Comparison of ENCODE assay signal across 14 cellular contexts in genomic region chr11:62269654-62270278, GRCh38. TPM values are rescaled to one million over a fixed set of nuclear protein-coding genes. Genes with fewer than 3 reads are reported as not detected.
DNase-seq lines count a peak whose midpoint lies in the region; ATAC-seq and TF ChIP-seq lines count a peak whose summit lies in the region.
"Had no signal": no experiment of that assay in that cellular context is flagged by ENCODE, and none has a peak within 500 bp of the region (broad histone marks: within the 10 kb centered on the region; RNA-seq: fewer than 3 reads in every experiment).

Gene SCGB2A2, plus strand, starts transcription at chr11:62270158. Its CDS starts 59 bp downstream, at chr11:62270217.

- DNase-seq in left ventricle myocardium inferior (no peak), heart left ventricle (no peak), PC-3 (peak; percentile 73), fibroblast of the aortic adventitia (ENCODE audit: low read depth) (no peak), ureter (ENCODE audit: low spot score) (peak; percentile 45), HPDE6-E6E7 (ENCODE audit: extremely low spot score) (no peak)
- DNase-seq: activated naive CD8-positive, alpha-beta T cell treated with anti-CD3 and anti-CD28 coated beads for 36 hours; effector memory CD4-positive, alpha-beta T cell; NCI-H510A treated with DMSO at 0.1 percent for 48 hours; stimulated activated CD4-positive, alpha-beta T cell treated with anti-CD3 and anti-CD28 coated beads, Interleukin-12 subunit alpha, Interleukin-12 subunit beta, amount 100 ng/mL, for 4 hours had no signal

- no TSS peak for BruUV-seq in PC-3 (replicated peaks; lab: Mats Ljungman, UMichigan)

- no peak within 1 kb of the TSS for H2AFZ ChIP-seq in PC-3 (ENCODE audit: low read length)

- no peak for TF ChIP-seq POLR2A in heart left ventricle (IDR thresholded peaks at IDR 0.05)

- no peak for ATAC-seq in heart left ventricle
- peak; percentile 41 for ATAC-seq in PC-3
- ATAC-seq in HG03442 (IDR thresholded peaks at IDR 0.05; ENCODE audit: unreplicated experiment): no peak
- ATAC-seq in GM19467 (IDR thresholded peaks at IDR 0.05; ENCODE audit: unreplicated experiment): no peak
- ATAC-seq: natural killer cell treated with Interleukin-12 subunit alpha and Interleukin-12 subunit beta and Interleukin-15 and Interleukin-18, amount 100 ng/mL, for 72 hours had no signal

- intact Hi-C loops in left ventricle myocardium inferior (cut with micrococcal nuclease): no loop called here
- intact Hi-C loops in heart left ventricle (cut with DNase I): no loop called here
- intact Hi-C loops in PC-3 (cut with micrococcal nuclease): no loop called here

- H3K4me3 ChIP-seq in left ventricle myocardium inferior (no peak within 1 kb of the TSS), heart left ventricle (no peak within 1 kb of the TSS), PC-3 (ENCODE audit: low read length) (no peak within 1 kb of the TSS), fibroblast of the aortic adventitia (ENCODE audit: low read depth, low read length) (no peak within 1 kb of the TSS)
- H3K4me3 ChIP-seq: BLaER1 had no signal

- peak within 1 kb of the TSS; percentile 12; the same call in 1 of the 2 replicates for H3K4me2 ChIP-seq in PC-3 (ENCODE audit: low read length)
- H3K4me2 ChIP-seq: BLaER1 had no signal

- no peaks in the 10 kb centered on the region for H4K20me1 ChIP-seq in PC-3 (ENCODE audit: low read length)
- H4K20me1 ChIP-seq: BLaER1 had no signal

- H3K9me2 ChIP-seq in PC-3 (replicated peaks; ENCODE audit: low read length): no peaks in the 10 kb centered on the region

- POLR2A ChIA-PET in PC-3 (lab: Charles Lee; ENCODE audit: unreplicated experiment): no interaction called here

- H3K4me1 ChIP-seq in left ventricle myocardium inferior (no peaks in the 10 kb centered on the region), heart left ventricle (no peaks in the 10 kb centered on the region), PC-3 (ENCODE audit: insufficient read depth, low read length) (peaks cover 32% of the 10 kb centered on the region)
- H3K4me1 ChIP-seq: BLaER1 had no signal

- H3K27ac ChIP-seq in left ventricle myocardium inferior (replicated peaks) (no peak within 1 kb of the TSS), heart left ventricle (no peak within 1 kb of the TSS), PC-3 (ENCODE audit: low read length) (no peak within 1 kb of the TSS)
- H3K27ac ChIP-seq: BLaER1 had no signal

- WGBS in heart left ventricle, 4 donors: 59 to 75% (median 71%) methylated on average over 5 to 10 of the region's 10 CpGs

- no peaks in the 10 kb centered on the region for H3K79me2 ChIP-seq in PC-3 (ENCODE audit: low read length)

- no peak within 1 kb of the TSS for H3K9ac ChIP-seq in PC-3 (ENCODE audit: low read length)
- H3K9ac ChIP-seq: BLaER1 had no signal

- H3K9me3 ChIP-seq in left ventricle myocardium inferior (replicated peaks): no peaks in the 10 kb centered on the region
- H3K9me3 ChIP-seq in heart left ventricle: no peaks in the 10 kb centered on the region
- no peaks in the 10 kb centered on the region for H3K9me3 ChIP-seq in PC-3 (ENCODE audit: low read length)
- H3K9me3 ChIP-seq: BLaER1 had no signal

- H3K27me3 ChIP-seq in left ventricle myocardium inferior (ENCODE audit: low read depth): peaks cover 48% of the 10 kb centered on the region
- peaks cover 0 to 18% (median 0%) of the 10 kb centered on the region in 9 donors for H3K27me3 ChIP-seq in heart left ventricle
- peaks cover 23% of the 10 kb centered on the region for H3K27me3 ChIP-seq in PC-3 (ENCODE audit: low read length)
- H3K27me3 ChIP-seq: BLaER1 had no signal

- peaks cover 4% of the 10 kb centered on the region for H3F3A ChIP-seq in PC-3 (ENCODE audit: low read length, unreplicated experiment)

- CTCF ChIA-PET in PC-3 (lab: Charles Lee): no interaction called here

- no peaks in the 10 kb centered on the region for H3K36me3 ChIP-seq in left ventricle myocardium inferior
- H3K36me3 ChIP-seq in heart left ventricle: no peaks in the 10 kb centered on the region
- H3K36me3 ChIP-seq in PC-3 (ENCODE audit: low read depth, low read length): no peaks in the 10 kb centered on the region
- H3K36me3 ChIP-seq: BLaER1 had no signal

- TF ChIP-seq CTCF in left ventricle myocardium inferior (IDR thresholded peaks at IDR 0.05; ENCODE audit: borderline replicate concordance) (peak; percentile 40), heart left ventricle (IDR thresholded peaks at IDR 0.05) (peak in 2 of 12 donors; percentile 7 to 9), PC-3 (conservative IDR thresholded peaks at IDR 0.05; ENCODE audit: low read depth, low read length) (peak; percentile 69), fibroblast of the aortic adventitia (IDR thresholded peaks at IDR 0.05; ENCODE audit: insufficient read depth, low read length) (peak; percentile 5)

RNA-seq across cellular contexts. Expression of gene SCGB2A2, which starts in this region (rescaled TPM):
- not detected for total RNA-seq in left ventricle myocardium inferior
- not detected for total RNA-seq in heart left ventricle
- polyA plus RNA-seq in heart left ventricle: not detected
- not detected in 2 replicates for total RNA-seq in PC-3 (2014; rRNA removed)
- not detected in 2 replicates for total RNA-seq in fibroblast of the aortic adventitia (ENCODE audit: low replicate concordance)
- not detected for total RNA-seq in ureter
- total RNA-seq: activated naive CD8-positive, alpha-beta T cell treated with anti-CD3 and anti-CD28 coated beads for 36 hours; natural killer cell treated with Interleukin-12 subunit alpha and Interleukin-12 subunit beta and Interleukin-15 and Interleukin-18, amount 100 ng/mL, for 72 hours had no signal

Comparison
In these comparisons a context has a peak if more than half of its experiments do, and no peak if none do; other contexts are left out.
1. Peak in DNase-seq, ATAC-seq and H3K4me2 ChIP-seq in PC-3; RNA of the gene not detected or under 1 TPM.
2. Peak in DNase-seq in ureter; RNA of the gene not detected or under 1 TPM.